11 cellular contexts compared by ENCODE assay signal in the genomic region with DNA sequence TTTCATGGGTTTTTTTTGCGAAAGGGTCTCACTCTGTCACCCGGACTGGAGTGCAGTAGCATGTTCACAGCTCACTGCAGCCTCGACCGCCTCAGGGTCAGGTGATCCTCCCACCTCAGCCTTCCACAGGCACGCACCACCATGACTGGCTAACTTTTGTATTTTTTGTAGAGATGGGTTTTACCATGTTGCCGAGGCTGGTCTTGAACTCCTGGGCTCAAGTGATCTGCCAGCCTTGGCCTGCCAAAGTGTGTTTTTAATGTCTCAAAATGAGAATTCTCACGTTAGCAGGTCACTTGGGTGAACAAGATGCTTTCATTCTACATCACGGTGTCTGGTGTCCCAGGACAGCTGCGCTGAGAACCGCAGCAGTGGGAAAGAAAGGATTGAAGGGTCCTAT. TPM values are rescaled to one million over a fixed set of nuclear protein-coding genes. Genes with fewer than 3 reads are reported as not detected.
DNase-seq lines count a peak whose midpoint lies in the region; ATAC-seq and TF ChIP-seq lines count a peak whose summit lies in the region.
"Had no signal": no experiment of that assay in that cellular context is flagged by ENCODE, and none has a peak within 500 bp of the region (broad histone marks: within the 10 kb centered on the region; RNA-seq: fewer than 3 reads in every experiment).

No MANE protein-coding gene starts in this region.

- peaks cover 48% of the 10 kb centered on the region for H3K4me1 Mint-ChIP-seq in HFFc6 (ENCODE audit: low read depth)

- no peak for TF ChIP-seq CTCF in C4-2B (conservative IDR thresholded peaks at IDR 0.05)
- TF ChIP-seq CTCF in HFFc6 (IDR thresholded peaks at IDR 0.05) = no peak
- TF ChIP-seq CTCF in breast epithelium (IDR thresholded peaks at IDR 0.05) = no peak
- TF ChIP-seq CTCF in parathyroid adenoma (IDR thresholded peaks at IDR 0.05) = no peak

- H3K27ac Mint-ChIP-seq in HFFc6 = peak overlapping the region; percentile 85; the same call in 1 of the 2 replicates

- no peaks in the 10 kb centered on the region for H3K9me3 Mint-ChIP-seq in HFFc6

- no peak for DNase-seq in HFFc6
- no peak for DNase-seq in breast epithelium (ENCODE audit: low spot score in 2 of 2)
- no peak for DNase-seq in NCI-H524 (lab: John Stamatoyannopoulos, UW)
- no peak for DNase-seq in globus pallidus (ENCODE audit: low spot score)
- DNase-seq in stimulated activated CD4-positive, alpha-beta T cell treated with anti-CD3 and anti-CD28 coated beads, Interleukin-1b, Interleukin-23, amount 100 ng/mL, for 48 hours = no peak
- DNase-seq: kidney, NCI-H1105 had no signal

- H3K4me1 ChIP-seq in breast epithelium (peaks cover 0 to 15% of the 10 kb centered on the region in 2 donors), parathyroid adenoma (peaks cover 17% of the 10 kb centered on the region)

- intact Hi-C loops in breast epithelium (cut with DNase I; ENCODE audit: low total_unique reads) = no loop called here

- ATAC-seq in GM21515 (IDR thresholded peaks at IDR 0.05; ENCODE audit: unreplicated experiment) = no peak

- H3K4me3 Mint-ChIP-seq in HFFc6 = peak overlapping the region; percentile 92; the same call in 1 of the 2 replicates

- H3K36me3 Mint-ChIP-seq in HFFc6 (ENCODE audit: low read depth) = no peaks in the 10 kb centered on the region; the same call in 1 of the 2 replicates

- TF ChIP-seq POLR2A in breast epithelium (IDR thresholded peaks at IDR 0.05) = no peak

- no peak overlapping the region for H3K9ac ChIP-seq in parathyroid adenoma

- peak overlapping the region; percentile 54 for H3K4me2 ChIP-seq in parathyroid adenoma (ENCODE audit: low read length)

- H3K4me3 ChIP-seq in breast epithelium (peak overlapping the region; percentile 80 to 97 (median 81)), parathyroid adenoma (ENCODE audit: low read depth, low read length) (no peak overlapping the region)

- H2AFZ ChIP-seq in parathyroid adenoma = no peak overlapping the region

- no peaks in the 10 kb centered on the region for H3K27me3 ChIP-seq in breast epithelium
- H3K27me3 ChIP-seq in parathyroid adenoma (ENCODE audit: control insufficient read depth, insufficient read depth, low read length) = no peaks in the 10 kb centered on the region

- H3K27ac ChIP-seq in C4-2B (peak overlapping the region; percentile 44), breast epithelium (peak overlapping the region; percentile 64 to 71), parathyroid adenoma (no peak overlapping the region)
- H3K27ac ChIP-seq: epithelial cell of prostate had no signal

- H3K9me3 ChIP-seq in breast epithelium (no peaks in the 10 kb centered on the region), parathyroid adenoma (ENCODE audit: control insufficient read depth, low read length) (no peaks in the 10 kb centered on the region)

- peaks cover 3% of the 10 kb centered on the region for H3K27me3 Mint-ChIP-seq in HFFc6 (ENCODE audit: insufficient read depth)

- H3K36me3 ChIP-seq in breast epithelium (no peaks in the 10 kb centered on the region), parathyroid adenoma (ENCODE audit: control insufficient read depth, insufficient read depth, low read length) (no peaks in the 10 kb centered on the region)

- H3K79me2 ChIP-seq in parathyroid adenoma = peaks cover 51% of the 10 kb centered on the region

RNA-seq across cellular contexts. Expression of gene FBXO31, which starts 3.2 kb away (rescaled TPM):
- 10 to 100 TPM; 23.0 to 30.0 (median 25.1) TPM for total RNA-seq in HFFc6 (2021; fragmentation: NEBNext Ultra II Directional; extraction: Animal tissue kit (Norgen Biotek cat#: 25700))
- total RNA-seq in breast epithelium = 10 to 100 TPM; 43.0 to 74.7 (median 67.4) TPM

RNA-seq across cellular contexts. Expression of gene MAP1LC3B, which starts 11.7 kb away (rescaled TPM):
- total RNA-seq in HFFc6 (2021; fragmentation: NEBNext Ultra II Directional; extraction: Animal tissue kit (Norgen Biotek cat#: 25700)) = 100 to 1,000 TPM in 2 of 6 experiments, 10 to 100 TPM in 4; 81.3 to 112 (median 85.4) TPM
- 10 to 100 TPM; 58.0 to 72.3 (median 69.1) TPM for total RNA-seq in breast epithelium
